In genomic region chr1:17010601-17011438, GRCh38 we compare ENCODE assay signal across 8 cellular contexts. TPM values are rescaled to one million over a fixed set of nuclear protein-coding genes. Genes with fewer than 3 reads are reported as not detected.
DNase-seq lines count a peak whose midpoint lies in the region; ATAC-seq, FAIRE-seq and TF ChIP-seq lines count a peak whose summit lies in the region.

No MANE protein-coding gene starts in this region.

- no peaks in the 10 kb centered on the region for H3K9me3 ChIP-seq in A549
- no peaks in the 10 kb centered on the region for H3K9me3 ChIP-seq in adipocyte (ENCODE audit: control insufficient read depth, low read length)
- H3K9me3 ChIP-seq in right cardiac atrium (ENCODE audit: control insufficient read depth, low read length): no peaks in the 10 kb centered on the region

- H3K27ac ChIP-seq in A549 (peak overlapping the region; percentile 86 to 98), right cardiac atrium (ENCODE audit: low read length) (no peak overlapping the region)

- H3K27me3 ChIP-seq in adipocyte (replicated peaks; ENCODE audit: control insufficient read depth, insufficient read depth, low read length) (no peaks in the 10 kb centered on the region), right cardiac atrium (ENCODE audit: control insufficient read depth, insufficient read depth) (no peaks in the 10 kb centered on the region)

- TF ChIP-seq CTCF in A549 (IDR thresholded peaks at IDR 0.05) (no peak), GM12865 (IDR thresholded peaks at IDR 0.05; ENCODE audit: insufficient read depth, low read depth, low read length, missing control alignments) (no peak)

- CTCF ChIA-PET in A549 (lab: Yijun Ruan, JAX): interaction anchor here (0.8 to 1.4 kb wide), 7 partner anchors 11 to 59 kb away, joined by 3 to 5 read pairs (median 3); no protein-coding TSS in a partner anchor

- peak overlapping the region; percentile 79 for H3K9ac ChIP-seq in adipocyte (ENCODE audit: low read length)

- DNase-seq in A549 (ENCODE audit: low read depth in 1 of 2, low spot score in 1 of 2) (no peak), GM12865 (ENCODE audit: low read depth) (peak; percentile 33), NCI-H1105 treated with DMSO at 0.1 percent for 48 hours (lab: John Stamatoyannopoulos, UW) (peak; percentile 34), adipocyte (ENCODE audit: low read depth) (peak; percentile 63), right cardiac atrium (peak; percentile 81 to 92 (median 89)), sciatic nerve (ENCODE audit: low spot score) (no peak)

- no peak for FAIRE-seq in A549 (lab: Jason Lieb, UNC)

- ATAC-seq in A549 (peak; percentile 14 to 15; a peak in 3 of 6 replicates), right cardiac atrium (peak; percentile 60 to 81), sciatic nerve (peak; percentile 21), GM21576 (IDR thresholded peaks at IDR 0.05; ENCODE audit: unreplicated experiment) (no peak), GM21390 (IDR thresholded peaks at IDR 0.05; ENCODE audit: unreplicated experiment) (no peak)

- POLR2A ChIA-PET in A549 (lab: Yijun Ruan, JAX): no interaction called here

- intact Hi-C loops in right cardiac atrium (cut with DNase I): loop anchor here in 1 of 4 donors (5.0 kb wide), 1 partner anchor 44 kb away; no protein-coding TSS in a partner anchor
- intact Hi-C loops in sciatic nerve (cut with DNase I): no loop called here

- H3K4me2 ChIP-seq in A549: peak overlapping the region; percentile 94

- H3K4me3 ChIP-seq in A549 (peak overlapping the region; percentile 94), GM12865 (ENCODE audit: low read depth, low read length) (peak overlapping the region; percentile 61), adipocyte (ENCODE audit: low read length) (peak overlapping the region; percentile 83), right cardiac atrium (ENCODE audit: low read length) (peak overlapping the region; percentile 83)

- peaks cover 16% of the 10 kb centered on the region; the same call in 2 of the 3 replicates for H3K4me1 ChIP-seq in A549
- peaks cover 23% of the 10 kb centered on the region for H3K4me1 ChIP-seq in adipocyte (ENCODE audit: control insufficient read depth, insufficient read depth, low read length)
- no peaks in the 10 kb centered on the region for H3K4me1 ChIP-seq in right cardiac atrium (ENCODE audit: control insufficient read depth, insufficient read depth, low read length)

- no peak for TF ChIP-seq RAD21 in A549 (conservative IDR thresholded peaks at IDR 0.05 in 1 of 2, IDR thresholded peaks at IDR 0.05 in 1 of 2)

- no peaks in the 10 kb centered on the region for H3K36me3 ChIP-seq in adipocyte (ENCODE audit: control insufficient read depth, insufficient read depth, low read length, severe bottlenecking)

- no peak for TF ChIP-seq EP300 in A549 (IDR thresholded peaks at IDR 0.05)

- no peak for TF ChIP-seq POLR2A in A549 (IDR thresholded peaks at IDR 0.05; ENCODE audit: low read length)

- 15% methylated on average over 18 of the region's 27 CpGs for WGBS in A549 (ENCODE audit: missing lambda C conversion rate)
- whole genome bisulfite sequencing in right cardiac atrium: 3% methylated on average over 27 of the region's 27 CpGs

TF ChIP-seq in A549, 52 proteins besides CTCF, POLR2A, EP300 and RAD21:
- TF ChIP-seq ZFP36 (IDR thresholded peaks at IDR 0.05; ENCODE audit: borderline replicate concordance, partially characterized antibody) (peak; percentile 18), RNF2 (IDR thresholded peaks at IDR 0.05; ENCODE audit: borderline replicate concordance, low read depth) (no peak), FOXS1 (CRISPR knock-in tag; IDR thresholded peaks at IDR 0.05) (no peak), HOXB5 (CRISPR knock-in tag; IDR thresholded peaks at IDR 0.05) (no peak), ZC3H11A (IDR thresholded peaks at IDR 0.05) (no peak)

RNA-seq across cellular contexts. Expression of gene ATP13A2, which starts 0.9 kb away (rescaled TPM):
- polyA plus RNA-seq in A549 (2011; rRNA removed) (7.9 and 11.7 TPM in 2 replicates), A549 (2017; fragmentation: RNase III; extraction: RNeasy Plus Mini Kit Qiagen cat#74134 plus additional on column Dnase treatment) (18.5 to 25.7 TPM (median 23.1 TPM) in 3 replicates), right cardiac atrium (10.3 TPM)
- 24.8 and 31.9 TPM in 2 replicates for polyA plus RNA-seq in A549 (2012; cell fraction: cytosol; rRNA removed)
- 46.4 and 62.8 TPM in 2 replicates for polyA plus RNA-seq in A549 (2012; cell fraction: nucleus; rRNA removed)
- 30.7 and 37.1 TPM in 2 replicates for polyA minus RNA-seq in A549 (2011; rRNA and poly(A)+ RNA removed)
- total RNA-seq in right cardiac atrium (10 to 100 TPM; 12.9 to 15.1 (median 14.3) TPM), sciatic nerve (40.8 TPM)

RNA-seq across cellular contexts. Expression of gene MFAP2, which starts 30.4 kb away (rescaled TPM):
- 0.45 and 0.56 TPM in 2 replicates for polyA plus RNA-seq in A549 (2011; rRNA removed)
- polyA plus RNA-seq in A549 (2012; cell fraction: cytosol; rRNA removed): 0.65 and 0.86 TPM in 2 replicates
- 0.76 and 0.97 TPM in 2 replicates for polyA plus RNA-seq in A549 (2012; cell fraction: nucleus; rRNA removed)
- 0.46 to 0.90 TPM (median 0.66 TPM) in 3 replicates for polyA plus RNA-seq in A549 (2017; fragmentation: RNase III; extraction: RNeasy Plus Mini Kit Qiagen cat#74134 plus additional on column Dnase treatment)
- polyA minus RNA-seq in A549 (2011; rRNA and poly(A)+ RNA removed): 0.66 and 1.7 TPM in 2 replicates
- total RNA-seq in right cardiac atrium: 10 to 100 TPM in 1 of 4 donors, 1 to 10 TPM in 3; 5.9 to 11.6 (median 6.8) TPM
- 3.2 TPM for polyA plus RNA-seq in right cardiac atrium
- 17.3 TPM for total RNA-seq in sciatic nerve

RNA-seq across cellular contexts. Expression of gene SDHB, which starts 43.0 kb away (rescaled TPM):
- 262 and 343 TPM in 2 replicates for polyA plus RNA-seq in A549 (2011; rRNA removed)
- 146 and 151 TPM in 2 replicates for polyA plus RNA-seq in A549 (2012; cell fraction: cytosol; rRNA removed)
- polyA plus RNA-seq in A549 (2012; cell fraction: nucleus; rRNA removed): 62.1 and 92.4 TPM in 2 replicates
- 111 to 122 TPM (median 114 TPM) in 3 replicates for polyA plus RNA-seq in A549 (2017; fragmentation: RNase III; extraction: RNeasy Plus Mini Kit Qiagen cat#74134 plus additional on column Dnase treatment)
- polyA minus RNA-seq in A549 (2011; rRNA and poly(A)+ RNA removed): 75.2 and 76.8 TPM in 2 replicates
- total RNA-seq in right cardiac atrium: 100 to 1,000 TPM; 209 to 255 (median 239) TPM
- polyA plus RNA-seq in right cardiac atrium: 311 TPM
- total RNA-seq in sciatic nerve: 69.4 TPM

Comparison
In these comparisons a context has a peak if more than half of its experiments do, and no peak if none do; other contexts are left out.
1. ATAC-seq: peak in A549 (2 of 2), right cardiac atrium (2 of 2) and sciatic nerve (single experiment); none in GM21576 (single experiment) and GM21390 (single experiment).
2. DNase-seq: peak in GM12865 (single experiment), NCI-H1105 treated with DMSO at 0.1 percent for 48 hours (single experiment), adipocyte (single experiment) and right cardiac atrium (3 of 3); none in A549 (0 of 2) and sciatic nerve (single experiment).
3. Peak in every context shown above with its lines, with median percentiles within 50 percentile points of each other: H3K4me3 ChIP-seq.